ENCODE assay signal across 2 cellular contexts in genomic region chr9:110214553-110214952, GRCh38.
A peak's percentile ranks its signal among the peaks of the same experiment; 100 is the strongest.
TF ChIP-seq lines count a peak whose summit lies in the region.

No MANE protein-coding gene starts in this region.

TF ChIP-seq in IMR-90, 13 proteins besides CTCF, POLR2A, EP300 and RAD21:
- TF ChIP-seq CEBPB (IDR thresholded peaks at IDR 0.05; ENCODE audit: low read depth, low read length) (peak; percentile 33; the same call in 1 of the 2 replicates), SMC3 (IDR thresholded peaks at IDR 0.05; ENCODE audit: low read depth, low read length) (no peak)
TF ChIP-seq in IMR-90: peak in this region for 1.

TF ChIP-seq in HepG2, 621 proteins besides CTCF, POLR2A, EP300 and RAD21:
- TF ChIP-seq KAT8 (CRISPR knock-in tag; IDR thresholded peaks at IDR 0.05) = peak; percentile 10; the same call in 1 of the 2 replicates
- peak; percentile 88 for TF ChIP-seq CEBPG (CRISPR knock-in tag; IDR thresholded peaks at IDR 0.05)
- peak; percentile 65 for TF ChIP-seq TFAP4 (IDR thresholded peaks at IDR 0.05; ENCODE audit: borderline replicate concordance, low read depth)
- 0 out of 2 replicates have a peak, but pooled peaks have one; percentile 29 for TF ChIP-seq TOE1 (CRISPR knock-in tag; IDR thresholded peaks at IDR 0.05)
- TF ChIP-seq ZGPAT (CRISPR knock-in tag; IDR thresholded peaks at IDR 0.05) = no peak
- TF ChIP-seq TBX2 (CRISPR knock-in tag; IDR thresholded peaks at IDR 0.05; ENCODE audit: borderline replicate concordance) = no peak
- TF ChIP-seq ZBTB7B (CRISPR knock-in tag; IDR thresholded peaks at IDR 0.05) = 0 out of 2 replicates have a peak, but pooled peaks have one; percentile 27
- TF ChIP-seq CEBPB (IDR thresholded peaks at IDR 0.05; ENCODE audit: borderline replicate concordance, low read depth, low read length) = peak; percentile 84; the same call in 1 of the 2 replicates
- TF ChIP-seq, protein P1, sequence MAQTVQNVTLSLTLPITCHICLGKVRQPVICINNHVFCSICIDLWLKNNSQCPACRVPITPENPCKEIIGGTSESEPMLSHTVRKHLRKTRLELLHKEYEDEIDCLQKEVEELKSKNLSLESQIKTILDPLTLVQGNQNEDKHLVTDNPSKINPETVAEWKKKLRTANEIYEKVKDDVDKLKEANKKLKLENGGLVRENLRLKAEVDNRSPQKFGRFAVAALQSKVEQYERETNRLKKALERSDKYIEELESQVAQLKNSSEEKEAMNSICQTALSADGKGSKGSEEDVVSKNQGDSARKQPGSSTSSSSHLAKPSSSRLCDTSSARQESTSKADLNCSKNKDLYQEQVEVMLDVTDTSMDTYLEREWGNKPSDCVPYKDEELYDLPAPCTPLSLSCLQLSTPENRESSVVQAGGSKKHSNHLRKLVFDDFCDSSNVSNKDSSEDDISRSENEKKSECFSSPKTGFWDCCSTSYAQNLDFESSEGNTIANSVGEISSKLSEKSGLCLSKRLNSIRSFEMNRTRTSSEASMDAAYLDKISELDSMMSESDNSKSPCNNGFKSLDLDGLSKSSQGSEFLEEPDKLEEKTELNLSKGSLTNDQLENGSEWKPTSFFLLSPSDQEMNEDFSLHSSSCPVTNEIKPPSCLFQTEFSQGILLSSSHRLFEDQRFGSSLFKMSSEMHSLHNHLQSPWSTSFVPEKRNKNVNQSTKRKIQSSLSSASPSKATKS (CRISPR knock-in tag; IDR thresholded peaks at IDR 0.05) = peak; percentile 35; the same call in 1 of the 2 replicates
- no peak for TF ChIP-seq HNRNPLL (IDR thresholded peaks at IDR 0.05; ENCODE audit: low read depth, low read length, poor library complexity, severe bottlenecking)
- no peak for TF ChIP-seq ZNF124 (CRISPR knock-in tag; IDR thresholded peaks at IDR 0.05)
- peak; percentile 77 for TF ChIP-seq YY1 (IDR thresholded peaks at IDR 0.05; ENCODE audit: insufficient read depth, insufficient replicate concordance, low read depth, low read length)
- TF ChIP-seq UBTF (CRISPR knock-in tag; IDR thresholded peaks at IDR 0.05) = no peak
- peak; percentile 88 for TF ChIP-seq SRF (IDR thresholded peaks at IDR 0.05; ENCODE audit: low read depth, low read length)
- TF ChIP-seq GATAD2A (CRISPR knock-in tag; IDR thresholded peaks at IDR 0.05) = peak; percentile 2; the same call in 1 of the 2 replicates
- peak; percentile 36; the same call in 1 of the 2 replicates for TF ChIP-seq HOXA3 (CRISPR knock-in tag; IDR thresholded peaks at IDR 0.05)
- TF ChIP-seq ZNF142 (CRISPR knock-in tag; IDR thresholded peaks at IDR 0.05) = 0 out of 2 replicates have a peak, but pooled peaks have one; percentile 10
- TF ChIP-seq HNF4G (IDR thresholded peaks at IDR 0.05; ENCODE audit: borderline replicate concordance, low read depth, low read length) = peak; percentile 16; the same call in 1 of the 2 replicates
- TF ChIP-seq HNF4G (CRISPR knock-in tag; IDR thresholded peaks at IDR 0.05; ENCODE audit: borderline replicate concordance, low read depth) = no peak
- 0 out of 2 replicates have a peak, but pooled peaks have one; percentile 23 for TF ChIP-seq SALL1 (CRISPR knock-in tag; IDR thresholded peaks at IDR 0.05)
- peak; percentile 28; the same call in 1 of the 2 replicates for TF ChIP-seq MAX (IDR thresholded peaks at IDR 0.05)
- no peak for TF ChIP-seq LCORL (IDR thresholded peaks at IDR 0.05)
- peak; percentile 36; the same call in 1 of the 2 replicates for TF ChIP-seq LCORL (CRISPR knock-in tag; IDR thresholded peaks at IDR 0.05)
- peak; percentile 33; the same call in 1 of the 2 replicates for TF ChIP-seq GFI1 (CRISPR knock-in tag; IDR thresholded peaks at IDR 0.05; ENCODE audit: borderline replicate concordance)
- no peak for TF ChIP-seq ZNF382 (CRISPR knock-in tag; IDR thresholded peaks at IDR 0.05; ENCODE audit: borderline replicate concordance)
- TF ChIP-seq KAT7 (CRISPR knock-in tag; IDR thresholded peaks at IDR 0.05; ENCODE audit: borderline replicate concordance) = 0 out of 2 replicates have a peak, but pooled peaks have one; percentile 3
- no peak for TF ChIP-seq MBD4 (IDR thresholded peaks at IDR 0.05; ENCODE audit: borderline replicate concordance, low read length)
- TF ChIP-seq SRSF1 (optimal IDR thresholded peaks at IDR 0.05; ENCODE audit: low read depth, low read length) = no peak
- TF ChIP-seq SP1 (IDR thresholded peaks at IDR 0.05) = no peak
- no peak for TF ChIP-seq SP1 (CRISPR knock-in tag; IDR thresholded peaks at IDR 0.05)
- TF ChIP-seq ATF4 (CRISPR knock-in tag; IDR thresholded peaks at IDR 0.05) = 0 out of 4 replicates have a peak, but pooled peaks of 1 of the 2 experiments have one; percentile 9
- TF ChIP-seq MIER2 (CRISPR knock-in tag; IDR thresholded peaks at IDR 0.05) = 0 out of 2 replicates have a peak, but pooled peaks have one; percentile 13
- TF ChIP-seq ZEB1 (IDR thresholded peaks at IDR 0.05; ENCODE audit: insufficient replicate concordance, low read depth) = peak; percentile 32
- TF ChIP-seq HNF4A (CRISPR knock-in tag; IDR thresholded peaks at IDR 0.05) = peak; percentile 15
- TF ChIP-seq XRCC5 (optimal IDR thresholded peaks at IDR 0.05; ENCODE audit: low read length) = no peak
